Comparison of ENCODE assay signal across 1 cellular context in genomic region chr12:50400638-50401382, GRCh38.
TF ChIP-seq lines count a peak whose summit lies in the region.

TSS of gene LARP4 (plus strand) at chr12:50400885. CDS start at chr12:50401011, 126 bp downstream.

TF ChIP-seq in HepG2, 621 proteins besides CTCF, POLR2A, EP300 and RAD21 (continued from another document and continues in another):
- TF ChIP-seq ZBTB34 (CRISPR knock-in tag; IDR thresholded peaks at IDR 0.05) (no peak), ZNF33A (CRISPR knock-in tag; IDR thresholded peaks at IDR 0.05; ENCODE audit: borderline replicate concordance) (peak; percentile 82; the same call in 1 of the 2 replicates), ZMYM3 (CRISPR knock-in tag; IDR thresholded peaks at IDR 0.05) (no peak), ZNF598 (CRISPR knock-in tag; IDR thresholded peaks at IDR 0.05; ENCODE audit: borderline replicate concordance) (peak; percentile 57; the same call in 1 of the 2 replicates), PRDM10 (CRISPR knock-in tag; IDR thresholded peaks at IDR 0.05; ENCODE audit: low read depth) (peak; percentile 99), ZNF574 (CRISPR knock-in tag; IDR thresholded peaks at IDR 0.05) (peak; percentile 74), ZNF547 (CRISPR knock-in tag; IDR thresholded peaks at IDR 0.05) (peak; percentile 73), DR1 (CRISPR knock-in tag; IDR thresholded peaks at IDR 0.05) (peak; percentile 55), ZNF841 (CRISPR knock-in tag; IDR thresholded peaks at IDR 0.05; ENCODE audit: borderline replicate concordance) (no peak), ZFP1 (CRISPR knock-in tag; IDR thresholded peaks at IDR 0.05) (no peak), CENPT (CRISPR knock-in tag; IDR thresholded peaks at IDR 0.05; ENCODE audit: low read depth) (no peak), ZNF17 (CRISPR knock-in tag; IDR thresholded peaks at IDR 0.05) (no peak), IRX3 (CRISPR knock-in tag; IDR thresholded peaks at IDR 0.05; ENCODE audit: borderline replicate concordance, low read depth) (no peak), TFAP4 (IDR thresholded peaks at IDR 0.05; ENCODE audit: borderline replicate concordance, low read depth) (peak; percentile 52; the same call in 1 of the 2 replicates), GMEB1 (CRISPR knock-in tag; IDR thresholded peaks at IDR 0.05; ENCODE audit: borderline replicate concordance) (peak; percentile 71; the same call in 1 of the 2 replicates), ZNF503 (CRISPR knock-in tag; IDR thresholded peaks at IDR 0.05) (no peak; the same call in 1 of the 2 replicates), HOXA9 (CRISPR knock-in tag; IDR thresholded peaks at IDR 0.05; ENCODE audit: borderline replicate concordance) (no peak), ESRRA (CRISPR knock-in tag; IDR thresholded peaks at IDR 0.05; ENCODE audit: low read depth) (no peak), MBNL3 (CRISPR knock-in tag; conservative IDR thresholded peaks at IDR 0.05) (no peak), ARNTL (CRISPR knock-in tag; IDR thresholded peaks at IDR 0.05) (0 out of 2 replicates have a peak, but pooled peaks have one; percentile 61), NAIF1 (CRISPR knock-in tag; IDR thresholded peaks at IDR 0.05; ENCODE audit: borderline replicate concordance) (peak; percentile 74; the same call in 1 of the 2 replicates), GPN1 (CRISPR knock-in tag; IDR thresholded peaks at IDR 0.05; ENCODE audit: borderline replicate concordance) (peak; percentile 34; the same call in 1 of the 2 replicates), BHLHE40 (IDR thresholded peaks at IDR 0.05; ENCODE audit: low read length) (peak; percentile 75; the same call in 1 of the 2 replicates), ZNF792 (CRISPR knock-in tag; IDR thresholded peaks at IDR 0.05) (peak; percentile 57; the same call in 1 of the 2 replicates), THYN1 (CRISPR knock-in tag; IDR thresholded peaks at IDR 0.05; ENCODE audit: borderline replicate concordance, low read depth) (no peak), MLLT10 (CRISPR knock-in tag; IDR thresholded peaks at IDR 0.05) (no peak), ZNF782 (CRISPR knock-in tag; IDR thresholded peaks at IDR 0.05; ENCODE audit: borderline replicate concordance) (peak; percentile 82; the same call in 1 of the 2 replicates), MAX (IDR thresholded peaks at IDR 0.05) (peak; percentile 92), SIN3A (IDR thresholded peaks at IDR 0.05; ENCODE audit: borderline replicate concordance, low read depth, low read length) (peak; percentile 71; the same call in 1 of the 2 replicates), ZZZ3 (CRISPR knock-in tag; IDR thresholded peaks at IDR 0.05; ENCODE audit: borderline replicate concordance) (peak; percentile 24; the same call in 1 of the 2 replicates), ZNF629 (CRISPR knock-in tag; conservative IDR thresholded peaks at IDR 0.05) (no peak), ZNF496 (CRISPR knock-in tag; IDR thresholded peaks at IDR 0.05; ENCODE audit: insufficient replicate concordance) (no peak), SOX6 (IDR thresholded peaks at IDR 0.05) (no peak), SOX6 (CRISPR knock-in tag; IDR thresholded peaks at IDR 0.05) (peak; percentile 61), ZFP91 (CRISPR knock-in tag; IDR thresholded peaks at IDR 0.05; ENCODE audit: borderline replicate concordance) (peak; percentile 96), NONO (IDR thresholded peaks at IDR 0.05) (no peak), NONO (CRISPR knock-in tag; conservative IDR thresholded peaks at IDR 0.05) (peak; percentile 78), NR1H2 (CRISPR knock-in tag; IDR thresholded peaks at IDR 0.05; ENCODE audit: borderline replicate concordance, low read depth) (no peak; the same call in 1 of the 2 replicates), KMT2B (CRISPR knock-in tag; IDR thresholded peaks at IDR 0.05) (peak; percentile 93), ZHX1 (CRISPR knock-in tag; IDR thresholded peaks at IDR 0.05; ENCODE audit: low read depth) (0 out of 2 replicates have a peak, but pooled peaks have one; percentile 49)
